ENCODE assay signal across 12 cellular contexts in the genomic region with DNA sequence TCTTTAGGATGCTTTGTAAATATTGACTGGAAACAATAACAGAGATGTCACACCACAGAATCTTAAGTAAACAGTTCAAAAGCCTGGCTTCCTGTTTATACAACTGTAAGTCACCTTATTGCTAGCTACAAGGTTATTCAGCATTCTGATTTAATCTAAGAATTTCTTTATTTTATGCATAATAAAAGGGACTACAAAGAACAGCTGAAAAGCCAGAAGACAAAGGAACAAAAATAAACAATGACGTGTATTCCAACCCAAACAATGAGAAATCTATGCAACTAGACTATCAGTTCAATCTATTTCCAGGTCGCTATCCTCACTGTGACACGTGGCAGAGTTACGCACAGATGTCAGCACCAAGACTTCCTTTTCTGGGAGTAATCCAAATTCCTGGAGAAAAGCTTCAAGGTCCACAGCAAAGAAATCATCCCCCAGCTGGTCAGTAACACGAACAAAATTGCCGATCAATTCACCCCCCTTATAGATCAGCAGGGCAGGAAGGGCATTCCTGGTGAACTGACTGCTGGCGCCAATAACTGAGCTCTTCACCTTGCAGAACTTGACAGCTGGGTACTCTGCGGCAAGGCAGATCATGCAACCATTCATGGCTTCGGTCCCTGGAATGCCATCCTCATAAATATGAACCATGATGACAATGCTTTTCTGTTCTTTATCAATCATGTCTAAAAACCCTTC. TPM values are rescaled to one million over a fixed set of nuclear protein-coding genes. Genes with fewer than 3 reads are reported as not detected.
A peak's percentile ranks its signal among the peaks of the same experiment; 100 is the strongest.
DNase-seq lines count a peak whose midpoint lies in the region; ATAC-seq, FAIRE-seq and TF ChIP-seq lines count a peak whose summit lies in the region.
"Had no signal": no experiment of that assay in that cellular context is flagged by ENCODE, and none has a peak within 500 bp of the region (broad histone marks: within the 10 kb centered on the region; RNA-seq: fewer than 3 reads in every experiment).

No MANE protein-coding gene starts in this region.

- no peaks in the 10 kb centered on the region for H3K27me3 ChIP-seq in K562 (ENCODE audit: control insufficient read depth in 2 of 2, insufficient read depth in 2 of 2, low read length in 2 of 2)
- no peaks in the 10 kb centered on the region for H3K27me3 ChIP-seq in right lobe of liver

- H3K4me1 ChIP-seq in K562 (replicated peaks in 1 of 2; ENCODE audit: control insufficient read depth in 2 of 2, insufficient read depth in 2 of 2, low read length in 2 of 2) (peaks cover 7 to 9% of the 10 kb centered on the region in 2 experiments; a peak in 4 of 5 replicates), right lobe of liver (peaks cover 0 to 3% (median 0%) of the 10 kb centered on the region in 4 donors)

- TF ChIP-seq EP300 in K562 (IDR thresholded peaks at IDR 0.05; ENCODE audit: low read length) = no peak

- H3K27ac ChIP-seq in K562 (ENCODE audit: extremely low read depth, low read depth, low read length) (no peak overlapping the region), right lobe of liver (no peak overlapping the region), temporal lobe (ENCODE audit: low read depth, low read length) (peak overlapping the region; percentile 77)

- WGBS in K562 (ENCODE audit: insufficient coverage, low coverage, missing lambda C conversion rate) = 81% methylated on average over 9 of the region's 9 CpGs
- 52% methylated on average over 4 of the region's 9 CpGs for WGBS in right lobe of liver (ENCODE audit: insufficient coverage, low coverage, low lambda C conversion rate, missing lambda C conversion rate)

- no TSS peak for BruUV-seq in K562 (replicated peaks; lab: Mats Ljungman, UMichigan)

- H3K36me3 Mint-ChIP-seq in activated naive CD4-positive, alpha-beta T cell treated with anti-CD3 and anti-CD28 coated beads, Interleukin-2, amount 50 U/mL, for 24 hours = peaks cover 5% of the 10 kb centered on the region

- no peak for DNase-seq in activated naive CD4-positive, alpha-beta T cell treated with anti-CD3 and anti-CD28 coated beads, Interleukin-2, amount 50 U/mL, for 16 hours
- DNase-seq in K562 (ENCODE audit: extremely low read depth in 1 of 4, low spot score in 3 of 4) (no peak), right lobe of liver (no peak), NCI-H2196 (lab: John Stamatoyannopoulos, UW; ENCODE audit: unreplicated experiment) (no peak)
- DNase-seq in activated effector memory CD4-positive, alpha-beta T cell treated with Interleukin-2 at 50 U/mL for 16 hours = no peak
- DNase-seq: activated effector memory CD4-positive, alpha-beta T cell treated with anti-CD3 and anti-CD28 coated beads, Interleukin-2, amount 50 U/mL, for 16 hours; effector CD8-positive, alpha-beta T cell; islet precursor cell had no signal

- FAIRE-seq in K562 (lab: Jason Lieb, UNC) = peak; percentile 59

- no peak overlapping the region for H3K9ac ChIP-seq in K562 (ENCODE audit: insufficient read depth in 1 of 2, low read depth in 2 of 2, low read length in 2 of 2)

- no peak overlapping the region for H3K4me3 Mint-ChIP-seq in activated naive CD4-positive, alpha-beta T cell treated with anti-CD3 and anti-CD28 coated beads, Interleukin-2, amount 50 U/mL, for 24 hours

- H3K9me3 Mint-ChIP-seq in activated naive CD4-positive, alpha-beta T cell treated with anti-CD3 and anti-CD28 coated beads, Interleukin-2, amount 50 U/mL, for 24 hours = no peaks in the 10 kb centered on the region

- peaks cover 61% of the 10 kb centered on the region for H3K4me1 Mint-ChIP-seq in activated naive CD4-positive, alpha-beta T cell treated with anti-CD3 and anti-CD28 coated beads, Interleukin-2, amount 50 U/mL, for 24 hours

- H3K4me3 ChIP-seq in K562 = no peak overlapping the region
- H3K4me3 ChIP-seq in right lobe of liver = no peak overlapping the region

- peaks cover 10% of the 10 kb centered on the region; the same call in 1 of the 3 replicates for H3K79me2 ChIP-seq in K562 (ENCODE audit: control insufficient read depth, insufficient read depth, low read length)

- H3K27ac Mint-ChIP-seq in activated naive CD4-positive, alpha-beta T cell treated with anti-CD3 and anti-CD28 coated beads, Interleukin-2, amount 50 U/mL, for 24 hours = peak overlapping the region; percentile 41

- 0 out of 2 replicates have a peak, but pooled peaks cover 5% of the 10 kb centered on the region for H4K20me1 ChIP-seq in K562 (replicated peaks; ENCODE audit: control insufficient read depth, insufficient read depth, low read length)

- no peak for TF ChIP-seq POLR2A in K562 (conservative IDR thresholded peaks at IDR 0.05)
- TF ChIP-seq POLR2A in right lobe of liver (IDR thresholded peaks at IDR 0.05) = no peak

- POLR2A ChIA-PET in K562 (lab: Yijun Ruan, JAX) = interaction anchor here (0.7 kb wide), 1 partner anchor 706 kb away, joined by 7 read pairs; no protein-coding TSS in a partner anchor

- ATAC-seq in K562 (no peak), right lobe of liver (peak in 3 of 4 donors; percentile 28 to 51 (median 43)), HG02981 (IDR thresholded peaks at IDR 0.05; ENCODE audit: unreplicated experiment) (no peak)

- no peaks in the 10 kb centered on the region for H3K27me3 Mint-ChIP-seq in activated naive CD4-positive, alpha-beta T cell treated with anti-CD3 and anti-CD28 coated beads, Interleukin-2, amount 50 U/mL, for 24 hours

- H3K9me1 ChIP-seq in K562 (ENCODE audit: control insufficient read depth, insufficient read depth, low read length) = no peaks in the 10 kb centered on the region

- CTCF ChIA-PET in K562 (lab: Yijun Ruan, JAX; ENCODE audit: low intra/inter-chr PET ratio) = no interaction called here

- no peak overlapping the region for H3K4me2 ChIP-seq in K562 (ENCODE audit: insufficient read depth, low read length)

- intact Hi-C loops in K562 (cut with micrococcal nuclease) = no loop called here
- intact Hi-C loops in right lobe of liver (cut with DNase I) = no loop called here

- no peak for TF ChIP-seq RAD21 in K562 (CRISPR knock-in tag; conservative IDR thresholded peaks at IDR 0.05 in 1 of 2, IDR thresholded peaks at IDR 0.05 in 1 of 2)

- no peaks in the 10 kb centered on the region for H3K9me3 ChIP-seq in K562 (replicated peaks; ENCODE audit: control insufficient read depth, insufficient read depth, low read depth, low read length)
- no peaks in the 10 kb centered on the region for H3K9me3 ChIP-seq in right lobe of liver

- no peak overlapping the region for H2AFZ ChIP-seq in K562 (ENCODE audit: low read depth, low read length)

- no peak for TF ChIP-seq CTCF in K562 (IDR thresholded peaks at IDR 0.05 in 2 of 3, conservative IDR thresholded peaks at IDR 0.05 in 1 of 3; ENCODE audit: insufficient read depth in 2 of 3, low read depth in 1 of 3, low read length in 3 of 3)
- TF ChIP-seq CTCF in right lobe of liver (IDR thresholded peaks at IDR 0.05) = no peak

- in situ Hi-C loops in K562 (cut with MboI) = loop anchor here (10.0 kb wide), 2 partner anchors 525 to 695 kb away; no protein-coding TSS in a partner anchor

- peaks cover 63% of the 10 kb centered on the region for H3K36me3 ChIP-seq in K562 (ENCODE audit: control insufficient read depth, insufficient read depth, low read length)
- peaks cover 0 to 43% (median 4%) of the 10 kb centered on the region in 4 donors for H3K36me3 ChIP-seq in right lobe of liver

RNA-seq across cellular contexts. Expression of a gene that starts 8.4 kb away (rescaled TPM):
- total RNA-seq in K562 (2011; cell fraction: chromatin; rRNA removed; ENCODE audit: low replicate concordance) = 6.4 and 9.4 TPM in 2 replicates
- 4.9 and 5.0 TPM in 2 replicates for total RNA-seq in K562 (2011; cell fraction: nucleolus; rRNA removed)
- total RNA-seq in K562 (2011; cell fraction: nucleoplasm; rRNA removed) = 5.7 and 6.2 TPM in 2 replicates
- total RNA-seq in K562 (2014; rRNA removed) (20.2 and 22.7 TPM in 2 replicates), K562 (2014; rRNA removed; fragmentation: Illumina TruSeq; extraction: Trizol) (22.0 and 24.6 TPM in 2 replicates), K562 (2015; rRNA removed; fragmentation: Illumina TruSeq; extraction: Trizol) (18.4 and 22.1 TPM in 2 replicates), K562 (2021) (16.5 and 18.7 TPM in 2 replicates), right lobe of liver (1 to 10 TPM; 3.5 to 7.5 (median 4.8) TPM), temporal lobe (32.5 TPM)
- polyA plus RNA-seq in K562 (2011; rRNA removed) (11.4 and 14.0 TPM in 2 replicates), K562 (2014; fragmentation: Illumina TruSeq; extraction: Trizol) (11.7 and 12.7 TPM in 2 replicates), K562 (2014; fragmentation: Nextera tagmentation; extraction: Ambion mirVana) (10 to 100 TPM; 18.6 to 21.7 TPM), K562 (2014; rRNA removed) (12.8 and 15.0 TPM in 2 replicates)
- polyA plus RNA-seq in K562 (2011; cell fraction: cytosol; rRNA removed) = 6.4 and 7.3 TPM in 2 replicates
- 3.9 and 4.9 TPM in 2 replicates for polyA plus RNA-seq in K562 (2011; cell fraction: nucleus; rRNA removed)
- 10.1 and 17.0 TPM in 2 replicates for polyA plus RNA-seq in K562 (2012)
- 29.1 and 29.9 TPM in 2 replicates for polyA minus RNA-seq in K562 (2011; rRNA and poly(A)+ RNA removed)
- 9.3 and 14.7 TPM in 2 replicates for polyA minus RNA-seq in K562 (2011; cell fraction: cytosol; rRNA and poly(A)+ RNA removed)
- polyA minus RNA-seq in K562 (2011; cell fraction: nucleus; rRNA and poly(A)+ RNA removed) = 3.1 and 5.6 TPM in 2 replicates

RNA-seq across cellular contexts. Expression of a gene that starts 20.0 kb away (rescaled TPM):
- not detected in 2 replicates for total RNA-seq in K562 (2011; cell fraction: chromatin; rRNA removed; ENCODE audit: low replicate concordance)
- not detected in 2 replicates for total RNA-seq in K562 (2011; cell fraction: nucleolus; rRNA removed)
- not detected in 2 replicates for total RNA-seq in K562 (2011; cell fraction: nucleoplasm; rRNA removed)
- total RNA-seq in K562 (2014; rRNA removed) = not detected in 2 replicates
- total RNA-seq in K562 (2014; rRNA removed; fragmentation: Illumina TruSeq; extraction: Trizol) = not detected in 2 replicates
- not detected in 2 replicates for total RNA-seq in K562 (2015; rRNA removed; fragmentation: Illumina TruSeq; extraction: Trizol)
- not detected in 2 replicates for total RNA-seq in K562 (2021)
- not detected in 2 replicates for polyA plus RNA-seq in K562 (2011; rRNA removed)
- not detected in 2 replicates for polyA plus RNA-seq in K562 (2011; cell fraction: cytosol; rRNA removed)
- 0.14 TPM in 1 of 2 replicates, not detected in the other for polyA plus RNA-seq in K562 (2011; cell fraction: nucleus; rRNA removed)
- polyA plus RNA-seq in K562 (2012) = not detected in 2 replicates
- not detected in 2 replicates for polyA plus RNA-seq in K562 (2014; fragmentation: Illumina TruSeq; extraction: Trizol)
- not detected for polyA plus RNA-seq in K562 (2014; fragmentation: Nextera tagmentation; extraction: Ambion mirVana)
- not detected in 2 replicates for polyA plus RNA-seq in K562 (2014; rRNA removed)
- polyA minus RNA-seq in K562 (2011; rRNA and poly(A)+ RNA removed) = not detected in 2 replicates
- polyA minus RNA-seq in K562 (2011; cell fraction: cytosol; rRNA and poly(A)+ RNA removed) = not detected in 2 replicates
- not detected in 2 replicates for polyA minus RNA-seq in K562 (2011; cell fraction: nucleus; rRNA and poly(A)+ RNA removed)
- total RNA-seq in right lobe of liver = not detected
- not detected for total RNA-seq in temporal lobe
- total RNA-seq: renal cortical epithelial cell had no signal

RNA-seq across cellular contexts. Expression of a gene that starts 31.2 kb away (rescaled TPM):
- not detected in 2 replicates for total RNA-seq in K562 (2011; cell fraction: chromatin; rRNA removed; ENCODE audit: low replicate concordance)
- total RNA-seq in K562 (2011; cell fraction: nucleolus; rRNA removed) = not detected in 2 replicates
- total RNA-seq in K562 (2011; cell fraction: nucleoplasm; rRNA removed) = not detected in 2 replicates
- not detected in 2 replicates for total RNA-seq in K562 (2014; rRNA removed)
- total RNA-seq in K562 (2014; rRNA removed; fragmentation: Illumina TruSeq; extraction: Trizol) = not detected in 2 replicates
- not detected in 2 replicates for total RNA-seq in K562 (2015; rRNA removed; fragmentation: Illumina TruSeq; extraction: Trizol)
- not detected in 2 replicates for total RNA-seq in K562 (2021)
- polyA plus RNA-seq in K562 (2011; rRNA removed) = not detected in 2 replicates
- not detected in 2 replicates for polyA plus RNA-seq in K562 (2011; cell fraction: cytosol; rRNA removed)
- not detected in 2 replicates for polyA plus RNA-seq in K562 (2011; cell fraction: nucleus; rRNA removed)
- polyA plus RNA-seq in K562 (2012) = not detected in 2 replicates
- not detected in 2 replicates for polyA plus RNA-seq in K562 (2014; fragmentation: Illumina TruSeq; extraction: Trizol)
- not detected for polyA plus RNA-seq in K562 (2014; fragmentation: Nextera tagmentation; extraction: Ambion mirVana)
- not detected in 2 replicates for polyA plus RNA-seq in K562 (2014; rRNA removed)
- not detected in 2 replicates for polyA minus RNA-seq in K562 (2011; rRNA and poly(A)+ RNA removed)
- not detected in 2 replicates for polyA minus RNA-seq in K562 (2011; cell fraction: cytosol; rRNA and poly(A)+ RNA removed)
- not detected in 2 replicates for polyA minus RNA-seq in K562 (2011; cell fraction: nucleus; rRNA and poly(A)+ RNA removed)
- total RNA-seq in right lobe of liver = not detected
- not detected for total RNA-seq in temporal lobe
- total RNA-seq: renal cortical epithelial cell had no signal

Comparison
In these comparisons a context has a peak if more than half of its experiments do, and no peak if none do; other contexts are left out.
1. ATAC-seq: peak in right lobe of liver (3 of 4); none in K562 (single experiment) and HG02981 (single experiment).